ENCODE assay signal across 8 cellular contexts in genomic region chr2:61426267-61426897, GRCh38. TPM values are rescaled to one million over a fixed set of nuclear protein-coding genes. Genes with fewer than 3 reads are reported as not detected.
DNase-seq lines count a peak whose midpoint lies in the region; ATAC-seq and TF ChIP-seq lines count a peak whose summit lies in the region.

No MANE protein-coding gene starts in this region.

- H3K9me3 ChIP-seq in right atrium auricular region: no peaks in the 10 kb centered on the region
- H3K9me3 ChIP-seq in spleen: no peaks in the 10 kb centered on the region

- peak; percentile 57 for DNase-seq in Right ventricle myocardium superior
- no peak for DNase-seq in right atrium auricular region (ENCODE audit: low spot score)
- peak; percentile 76 for DNase-seq in NOMO-1 treated with DMSO at 0.1 percent for 48 hours (lab: John Stamatoyannopoulos, UW; ENCODE audit: unreplicated experiment)
- DNase-seq in activated T-cell treated with anti-CD3 and anti-CD28 coated beads for 4 hours: peak; percentile 69
- peak; percentile 26 to 58 for DNase-seq in foreskin fibroblast
- DNase-seq in spleen: peak; percentile 92
- no peak for DNase-seq in NCI-H1105 (lab: John Stamatoyannopoulos, UW)

- TF ChIP-seq POLR2A in spleen (IDR thresholded peaks at IDR 0.05): no peak

- H3K27ac ChIP-seq in right atrium auricular region (no peak overlapping the region), spleen (peak overlapping the region; percentile 52 to 86 (median 72))

- peak in 1 of 2 donors; percentile 59 for TF ChIP-seq CTCF in right atrium auricular region (IDR thresholded peaks at IDR 0.05)
- peak; percentile 37 for TF ChIP-seq CTCF in foreskin fibroblast (IDR thresholded peaks at IDR 0.05; ENCODE audit: low read depth, low read length)
- TF ChIP-seq CTCF in spleen (IDR thresholded peaks at IDR 0.05 in 8 of 11, conservative IDR thresholded peaks at IDR 0.05 in 3 of 11): peak; percentile 57 to 90 (median 82)

- 40 to 67% (median 49%) methylated on average over 6 of the region's 6 CpGs for WGBS in spleen, 5 donors

- peaks cover 0 to 40% of the 10 kb centered on the region in 2 donors for H3K4me1 ChIP-seq in right atrium auricular region
- H3K4me1 ChIP-seq in spleen: peaks cover 35 to 97% (median 65%) of the 10 kb centered on the region in 6 donors

- H3K27me3 ChIP-seq in right atrium auricular region (no peaks in the 10 kb centered on the region), spleen (replicated peaks in 1 of 7) (no peaks in the 10 kb centered on the region)

- ATAC-seq in Right ventricle myocardium superior (ENCODE audit: poor library complexity) (peak; percentile 49), HG02885 (IDR thresholded peaks at IDR 0.05; ENCODE audit: poor library complexity, unreplicated experiment) (peak; percentile 72)

- no peak overlapping the region for H3K4me3 ChIP-seq in right atrium auricular region
- no peak overlapping the region for H3K4me3 ChIP-seq in foreskin fibroblast (ENCODE audit: low read depth in 1 of 2, low read length in 2 of 2)
- no peak overlapping the region for H3K4me3 ChIP-seq in spleen

- intact Hi-C loops in Right ventricle myocardium superior (cut with DNase I) (no loop called here), spleen (cut with DNase I; ENCODE audit: low total_unique reads) (no loop called here)

- H3K36me3 ChIP-seq in right atrium auricular region (no peaks in the 10 kb centered on the region), spleen (no peaks in the 10 kb centered on the region)

RNA-seq across cellular contexts. Expression of gene USP34, which starts 44.5 kb away (rescaled TPM):
- 43.5 TPM for total RNA-seq in Right ventricle myocardium superior
- 10 to 100 TPM; 66.0 to 76.0 TPM for total RNA-seq in right atrium auricular region
- 100 to 1,000 TPM; 124 to 222 (median 152) TPM for total RNA-seq in spleen
- 10 to 100 TPM; 52.1 to 59.8 (median 58.4) TPM for polyA plus RNA-seq in spleen

Comparison
In these comparisons a context has a peak if more than half of its experiments do, and no peak if none do; other contexts are left out.
1. DNase-seq: peak in Right ventricle myocardium superior (single experiment), NOMO-1 treated with DMSO at 0.1 percent for 48 hours (single experiment), activated T-cell treated with anti-CD3 and anti-CD28 coated beads for 4 hours (single experiment), foreskin fibroblast (2 of 2) and spleen (single experiment); none in right atrium auricular region (single experiment) and NCI-H1105 (single experiment).
2. H3K27ac ChIP-seq: peak in spleen (8 of 8); none in right atrium auricular region (0 of 2).